ENCODE assay signal across 8 cellular contexts in genomic region chr3:15205934-15206661, GRCh38. TPM values are rescaled to one million over a fixed set of nuclear protein-coding genes. Genes with fewer than 3 reads are reported as not detected.
DNase-seq lines count a peak whose midpoint lies in the region; ATAC-seq and TF ChIP-seq lines count a peak whose summit lies in the region.

TSS of gene CAPN7 (plus strand) at chr3:15206246. CDS start at chr3:15206496, 250 bp downstream.

- peak within 1 kb of the TSS; percentile 92 to 96 (median 96) for H3K27ac Mint-ChIP-seq in immature natural killer cell

- peak within 1 kb of the TSS; percentile 94 for H3K4me2 ChIP-seq in SU-DHL-6 (ENCODE audit: low read depth, low read length, poor library complexity, severe bottlenecking)

- no peaks in the 10 kb centered on the region for H3K36me3 Mint-ChIP-seq in immature natural killer cell

- H3K27me3 ChIP-seq in SU-DHL-6 (ENCODE audit: low read length) (no peaks in the 10 kb centered on the region), brain microvascular endothelial cell (replicated peaks) (no peaks in the 10 kb centered on the region)

- no peaks in the 10 kb centered on the region for H3K9me2 ChIP-seq in SU-DHL-6 (replicated peaks; ENCODE audit: insufficient read depth, low read length)

- peak within 1 kb of the TSS; percentile 86 for H3K4me3 ChIP-seq in SU-DHL-6 (ENCODE audit: insufficient read depth, low read length, poor library complexity, severe bottlenecking)
- H3K4me3 ChIP-seq in brain microvascular endothelial cell (ENCODE audit: low read depth, low read length): peak within 1 kb of the TSS; percentile 90

- H3K27me3 Mint-ChIP-seq in immature natural killer cell (ENCODE audit: low read depth in 3 of 3): peaks cover 2 to 5% (median 3%) of the 10 kb centered on the region in 3 donors

- H3F3A ChIP-seq in SU-DHL-6 (ENCODE audit: insufficient read depth): peaks cover 23% of the 10 kb centered on the region

- no peaks in the 10 kb centered on the region for H4K20me1 ChIP-seq in SU-DHL-6 (ENCODE audit: low read depth, low read length)

- H2AFZ ChIP-seq in SU-DHL-6 (ENCODE audit: low read depth, low read length, severe bottlenecking): peak within 1 kb of the TSS; percentile 76

- H3K9me3 Mint-ChIP-seq in immature natural killer cell: no peaks in the 10 kb centered on the region

- peaks cover 41% of the 10 kb centered on the region for H3K79me2 ChIP-seq in SU-DHL-6 (ENCODE audit: insufficient read depth, low read length)

- DNase-seq in brain microvascular endothelial cell (peak; percentile 88), immature natural killer cell (peak; percentile 96 to 97 (median 97)), NOMO-1 treated with dmso at 0.1 percent for 144 hours (lab: John Stamatoyannopoulos, UW; ENCODE audit: unreplicated experiment) (no peak), HUDEP-2 (lab: John Stamatoyannopoulos, UW; ENCODE audit: unreplicated experiment in 76 of 76) (no peak)
- DNase-seq in stimulated activated CD4-positive, alpha-beta T cell treated with anti-CD3 and anti-CD28 coated beads, Interleukin-12 subunit alpha, Interleukin-12 subunit beta, amount 100 ng/mL, for 48 hours (ENCODE audit: low read depth in 2 of 3, low spot score in 1 of 3): peak; percentile 81 to 93 (median 86)

- no peaks in the 10 kb centered on the region for H3K9me3 ChIP-seq in SU-DHL-6 (ENCODE audit: insufficient read depth, low read length)

- H3K36me3 ChIP-seq in SU-DHL-6 (ENCODE audit: low read length): peaks cover 9% of the 10 kb centered on the region; the same call in 1 of the 2 replicates
- H3K36me3 ChIP-seq in brain microvascular endothelial cell (replicated peaks): peaks cover 5% of the 10 kb centered on the region

- no peak for TF ChIP-seq CTCF in SU-DHL-6 (IDR thresholded peaks at IDR 0.05; ENCODE audit: insufficient read depth, low read length, poor library complexity, severe bottlenecking)
- TF ChIP-seq CTCF in brain microvascular endothelial cell (IDR thresholded peaks at IDR 0.05; ENCODE audit: low read depth, low read length, missing control alignments): peak; percentile 59

- ATAC-seq in GM18519 (IDR thresholded peaks at IDR 0.05; ENCODE audit: low FRiP score, unreplicated experiment) (peak; percentile 79), HG03039 (IDR thresholded peaks at IDR 0.05; ENCODE audit: unreplicated experiment) (peak; percentile 86)

- H3K4me1 Mint-ChIP-seq in immature natural killer cell: peaks cover 28 to 58% of the 10 kb centered on the region in 2 donors

- H3K9ac ChIP-seq in SU-DHL-6 (ENCODE audit: low read length): peak within 1 kb of the TSS; percentile 82

- H3K27ac ChIP-seq in SU-DHL-6 (ENCODE audit: low read depth, low read length) (peak within 1 kb of the TSS; percentile 73), brain microvascular endothelial cell (peak within 1 kb of the TSS; percentile 89)

- H3K4me3 Mint-ChIP-seq in immature natural killer cell: peak within 1 kb of the TSS; percentile 87 to 94 (median 93)

- in situ Hi-C loops in brain microvascular endothelial cell (cut with HindIII; ENCODE audit: low pct_ligation_motif_present, low sequenced_read_pairs): no loop called here

RNA-seq across cellular contexts. Expression of gene CAPN7, which starts in this region (rescaled TPM):
- 10 to 100 TPM in 2 of 3 donors, 1 to 10 TPM in 1; 4.1 to 25.7 (median 19.4) TPM for polyA plus RNA-seq in immature natural killer cell

Comparison
In these comparisons a context has a peak if more than half of its experiments do, and no peak if none do; other contexts are left out.
1. DNase-seq: peak in brain microvascular endothelial cell (single experiment), immature natural killer cell (3 of 3) and stimulated activated CD4-positive, alpha-beta T cell treated with anti-CD3 and anti-CD28 coated beads, Interleukin-12 subunit alpha, Interleukin-12 subunit beta, amount 100 ng/mL, for 48 hours (3 of 3); none in NOMO-1 treated with dmso at 0.1 percent for 144 hours (single experiment) and HUDEP-2 (0 of 76).